In genomic region chr17:67891481-67892119, GRCh38 we compare ENCODE assay signal across 9 cellular contexts.
DNase-seq lines count a peak whose midpoint lies in the region; ATAC-seq and TF ChIP-seq lines count a peak whose summit lies in the region.
"Had no signal": no experiment of that assay in that cellular context is flagged by ENCODE, and none has a peak within 500 bp of the region (broad histone marks: within the 10 kb centered on the region; RNA-seq: fewer than 3 reads in every experiment).

No MANE protein-coding gene starts in this region.

- DNase-seq in D341Med (ENCODE audit: low spot score) (peak; percentile 79), cardiac fibroblast (ENCODE audit: low read depth in 2 of 2) (peak; percentile 61 to 79), midbrain (lab: John Stamatoyannopoulos, UW) (peak; percentile 27), NK-92 (lab: John Stamatoyannopoulos, UW; ENCODE audit: unreplicated experiment) (no peak), OCI-M2 (lab: John Stamatoyannopoulos, UW; ENCODE audit: unreplicated experiment) (no peak), SKM-1 treated with dmso at 0.1 percent for 144 hours (lab: John Stamatoyannopoulos, UW; ENCODE audit: unreplicated experiment) (no peak)
- DNase-seq: effector CD4-positive, alpha-beta T cell had no signal

- H3F3A ChIP-seq in Loucy (ENCODE audit: low read depth), result no peaks in the 10 kb centered on the region

- H3K9me2 ChIP-seq in Loucy (replicated peaks; ENCODE audit: low read depth, low read length), result no peaks in the 10 kb centered on the region

- H3K4me2 ChIP-seq in Loucy (ENCODE audit: low read depth, low read length, poor library complexity, severe bottlenecking), result no peak overlapping the region

- no peaks in the 10 kb centered on the region for H3K4me1 ChIP-seq in Loucy (ENCODE audit: insufficient read depth, low read length, poor library complexity, severe bottlenecking)

- TF ChIP-seq CTCF in Loucy (conservative IDR thresholded peaks at IDR 0.05; ENCODE audit: low read length), result 0 out of 2 replicates have a peak, but pooled peaks have one; percentile 13
- TF ChIP-seq CTCF in cardiac fibroblast (IDR thresholded peaks at IDR 0.05; ENCODE audit: low read depth, low read length), result peak; percentile 42

- no peak for ATAC-seq in GM21576 (IDR thresholded peaks at IDR 0.05; ENCODE audit: unreplicated experiment)

- no peak overlapping the region for H3K9ac ChIP-seq in Loucy (ENCODE audit: low read depth, low read length, poor library complexity, severe bottlenecking)

- H3K9me3 ChIP-seq in Loucy (ENCODE audit: insufficient read depth, low read depth, low read length), result no peaks in the 10 kb centered on the region

- H3K27me3 ChIP-seq in Loucy (ENCODE audit: insufficient read depth, low read length, poor library complexity, severe bottlenecking), result no peaks in the 10 kb centered on the region

- H4K20me1 ChIP-seq in Loucy (ENCODE audit: insufficient read depth, low read length, poor library complexity, severe bottlenecking), result peaks cover 11% of the 10 kb centered on the region

- H3K79me2 ChIP-seq in Loucy (ENCODE audit: insufficient read depth, low read length), result 0 out of 2 replicates have a peak, but pooled peaks cover 3% of the 10 kb centered on the region

- no peak overlapping the region for H2AFZ ChIP-seq in Loucy (ENCODE audit: low read length)

- H3K36me3 ChIP-seq in Loucy (ENCODE audit: insufficient read depth, low read length), result peaks cover 89% of the 10 kb centered on the region; the same call in 1 of the 2 replicates

- no peak overlapping the region for H3K4me3 ChIP-seq in Loucy (ENCODE audit: low read length, poor library complexity, severe bottlenecking)
- no peak overlapping the region for H3K4me3 ChIP-seq in cardiac fibroblast (replicated peaks in 1 of 2; ENCODE audit: low read depth in 2 of 2, low read length in 2 of 2)

Comparison
In these comparisons a context has a peak if more than half of its experiments do, and no peak if none do; other contexts are left out.
1. DNase-seq: peak in D341Med (single experiment), cardiac fibroblast (2 of 2) and midbrain (single experiment); none in NK-92 (single experiment), OCI-M2 (single experiment) and SKM-1 treated with dmso at 0.1 percent for 144 hours (single experiment).